12 cellular contexts compared by ENCODE assay signal in the genomic region with DNA sequence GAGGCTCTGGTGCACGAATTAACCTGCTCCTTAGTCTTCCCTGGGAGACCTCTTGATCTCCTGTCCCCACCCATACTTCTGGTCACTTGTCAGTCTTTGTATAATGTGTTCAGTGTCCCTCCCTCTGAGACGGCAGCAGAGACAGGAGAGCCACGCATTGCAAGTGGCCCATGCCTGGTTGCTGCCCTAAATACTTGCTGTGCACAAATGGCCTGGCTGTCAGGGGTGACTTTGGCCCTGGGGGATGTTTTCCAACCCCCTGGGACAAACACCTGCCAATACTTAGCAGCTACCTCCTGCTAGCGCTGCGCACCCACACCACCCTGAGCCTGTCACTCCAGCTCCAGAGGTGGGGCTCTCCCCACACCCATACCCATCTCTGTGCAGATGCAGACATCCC. TPM values are rescaled to one million over a fixed set of nuclear protein-coding genes. Genes with fewer than 3 reads are reported as not detected.
A peak's percentile ranks its signal among the peaks of the same experiment; 100 is the strongest.
DNase-seq lines count a peak whose midpoint lies in the region; ATAC-seq and TF ChIP-seq lines count a peak whose summit lies in the region.
"Had no signal": no experiment of that assay in that cellular context is flagged by ENCODE, and none has a peak within 500 bp of the region (broad histone marks: within the 10 kb centered on the region; RNA-seq: fewer than 3 reads in every experiment).

No MANE protein-coding gene starts in this region.

- no peak overlapping the region for H3K4me3 Mint-ChIP-seq in activated B cell treated with CpG ODN at 0.5 μM for 24 hours
- peak overlapping the region in 1 of 2 donors; percentile 34 for H3K4me3 Mint-ChIP-seq in stimulated activated naive B cell treated with anti-CD40 and anti-IgM and Interleukin-4, amounts not matched to agents 10 μg/mL and 1 μg/mL and 100 μg/mL, for 72 hours

- H3K4me3 ChIP-seq in HEK293 (ENCODE audit: low read depth, low read length): no peak overlapping the region
- H3K4me3 ChIP-seq in right cardiac atrium (ENCODE audit: low read length): no peak overlapping the region
- H3K4me3 ChIP-seq: adrenal gland had no signal

- H3K36me3 ChIP-seq in HEK293 (ENCODE audit: control insufficient read depth in 2 of 2, insufficient read depth in 1 of 2, low read length in 2 of 2): no peaks in the 10 kb centered on the region

- H3K27me3 Mint-ChIP-seq in activated B cell treated with CpG ODN at 0.5 μM for 24 hours: no peaks in the 10 kb centered on the region
- H3K27me3 Mint-ChIP-seq in stimulated activated naive B cell treated with anti-CD40 and anti-IgM and Interleukin-4, amounts not matched to agents 10 μg/mL and 1 μg/mL and 100 μg/mL, for 72 hours: no peaks in the 10 kb centered on the region

- no peak for ATAC-seq in activated B cell treated with CpG ODN at 0.5 μM for 24 hours (ENCODE audit: low read depth)
- ATAC-seq in right cardiac atrium: no peak
- no peak for ATAC-seq in stimulated activated naive B cell treated with anti-CD40 and anti-IgM and Interleukin-4, amounts not matched to agents 10 μg/mL and 1 μg/mL and 100 μg/mL, for 72 hours (replicated peaks)
- ATAC-seq in HG03378 (IDR thresholded peaks at IDR 0.05; ENCODE audit: unreplicated experiment): no peak

- H3K4me1 Mint-ChIP-seq in activated B cell treated with CpG ODN at 0.5 μM for 24 hours: peaks cover 100% of the 10 kb centered on the region
- H3K4me1 Mint-ChIP-seq in stimulated activated naive B cell treated with anti-CD40 and anti-IgM and Interleukin-4, amounts not matched to agents 10 μg/mL and 1 μg/mL and 100 μg/mL, for 72 hours: peaks cover 81 to 100% of the 10 kb centered on the region in 2 donors

- TF ChIP-seq CTCF in HEK293 (tag by site-specific recombination; IDR thresholded peaks at IDR 0.05) (no peak), activated B cell treated with CpG ODN at 0.5 μM for 24 hours (IDR thresholded peaks at IDR 0.05) (no peak)

- no peak overlapping the region for H3K27ac ChIP-seq in HEK293 (ENCODE audit: extremely low read depth, low read depth, low read length)
- H3K27ac ChIP-seq in right cardiac atrium (ENCODE audit: low read length): peak overlapping the region; percentile 57

- CTCF ChIA-PET in HEK293 (lab: Yijun Ruan, JAX): no interaction called here
- CTCF ChIA-PET in activated B cell treated with CpG ODN at 0.5 μM for 24 hours (lab: Charles Lee): interaction anchor here (0.6 to 1.2 kb wide), 3 partner anchors 11 to 22 kb away, joined by 3 read pairs; no protein-coding TSS in a partner anchor

- peaks cover 4% of the 10 kb centered on the region for H3K4me1 ChIP-seq in HEK293 (ENCODE audit: control insufficient read depth, insufficient read depth, low read length)
- peaks cover 66% of the 10 kb centered on the region for H3K4me1 ChIP-seq in right cardiac atrium (ENCODE audit: control insufficient read depth, insufficient read depth, low read length)

- WGBS in right cardiac atrium: 37% methylated on average over 5 of the region's 5 CpGs

- H3K27me3 ChIP-seq in right cardiac atrium (ENCODE audit: control insufficient read depth, insufficient read depth): no peaks in the 10 kb centered on the region
- H3K27me3 ChIP-seq: adrenal gland had no signal

- H3K36me3 Mint-ChIP-seq in activated B cell treated with CpG ODN at 0.5 μM for 24 hours (ENCODE audit: low read depth): peaks cover 37% of the 10 kb centered on the region
- peaks cover 31 to 39% of the 10 kb centered on the region in 2 donors for H3K36me3 Mint-ChIP-seq in stimulated activated naive B cell treated with anti-CD40 and anti-IgM and Interleukin-4, amounts not matched to agents 10 μg/mL and 1 μg/mL and 100 μg/mL, for 72 hours

- no peaks in the 10 kb centered on the region for H3K9me3 Mint-ChIP-seq in activated B cell treated with CpG ODN at 0.5 μM for 24 hours
- no peaks in the 10 kb centered on the region for H3K9me3 Mint-ChIP-seq in stimulated activated naive B cell treated with anti-CD40 and anti-IgM and Interleukin-4, amounts not matched to agents 10 μg/mL and 1 μg/mL and 100 μg/mL, for 72 hours

- peak overlapping the region; percentile 59 for H3K27ac Mint-ChIP-seq in activated B cell treated with CpG ODN at 0.5 μM for 24 hours
- H3K27ac Mint-ChIP-seq in stimulated activated naive B cell treated with anti-CD40 and anti-IgM and Interleukin-4, amounts not matched to agents 10 μg/mL and 1 μg/mL and 100 μg/mL, for 72 hours: peak overlapping the region; percentile 95

- POLR2A ChIA-PET in HEK293 (lab: Yijun Ruan, JAX) (no interaction called here), activated B cell treated with CpG ODN at 0.5 μM for 24 hours (lab: Charles Lee) (interaction anchor here (1.0 to 8.4 kb wide), 6 partner anchors 14 to 128 kb away, joined by 3 to 94 read pairs (median 4); partner anchors contain the start of gene KLF13)

- DNase-seq in activated B cell treated with CpG ODN at 0.5 μM for 24 hours (no peak), right cardiac atrium (peak in 1 of 3 donors; percentile 44), NCI-H1694 (lab: John Stamatoyannopoulos, UW) (no peak), SIG-M5 (lab: John Stamatoyannopoulos, UW) (no peak)
- DNase-seq in stimulated activated naive B cell treated with anti-CD40 and anti-IgM and Interleukin-4, amounts not matched to agents 10 μg/mL and 1 μg/mL and 100 μg/mL, for 72 hours: no peak
- DNase-seq: adrenal gland; DMS79 treated with DMSO at 0.1 percent for 48 hours; IMR-90; NCI-H2081; stimulated activated naive CD4-positive, alpha-beta T cell treated with Interleukin-2 at 50 U/mL for 16 hours had no signal

- H3K9me3 ChIP-seq in HEK293 (ENCODE audit: control insufficient read depth, insufficient read depth, low read depth, low read length) (no peaks in the 10 kb centered on the region), right cardiac atrium (ENCODE audit: control insufficient read depth, low read length) (no peaks in the 10 kb centered on the region)
- H3K9me3 ChIP-seq: adrenal gland had no signal

- intact Hi-C loops in activated B cell treated with CpG ODN at 0.5 μM for 24 hours (cut with micrococcal nuclease): no loop called here
- intact Hi-C loops in right cardiac atrium (cut with DNase I): no loop called here

TF ChIP-seq in HEK293, 187 proteins besides CTCF, POLR2A, EP300 and RAD21:
- TF ChIP-seq GLIS1 (tag by site-specific recombination; IDR thresholded peaks at IDR 0.05) (peak; percentile 85), ZFP3 (tag by site-specific recombination; IDR thresholded peaks at IDR 0.05; ENCODE audit: low read depth) (no peak)

RNA-seq across cellular contexts. Expression of gene KLF13, which starts 17.2 kb away (rescaled TPM):
- total RNA-seq in activated B cell treated with CpG ODN at 0.5 μM for 24 hours: 177 and 178 TPM in 2 replicates
- total RNA-seq in right cardiac atrium: 100 to 1,000 TPM in 2 of 4 donors, 10 to 100 TPM in 2; 42.3 to 108 (median 88.2) TPM
- polyA plus RNA-seq in right cardiac atrium: 52.7 TPM
